Comparison of ENCODE assay signal across 8 cellular contexts in genomic region chr12:76558684-76559276, GRCh38. TPM values are rescaled to one million over a fixed set of nuclear protein-coding genes. Genes with fewer than 3 reads are reported as not detected.
DNase-seq lines count a peak whose midpoint lies in the region; ATAC-seq and TF ChIP-seq lines count a peak whose summit lies in the region.

No MANE protein-coding gene starts in this region.

- peak overlapping the region; percentile 95 for H3K4me3 ChIP-seq in choroid plexus epithelial cell (ENCODE audit: low read depth, low read length)
- H3K4me3 ChIP-seq in liver (ENCODE audit: low read depth in 1 of 3, low read length in 3 of 3): peak overlapping the region; percentile 87 to 99 (median 88)

- TF ChIP-seq RAD21 in liver (IDR thresholded peaks at IDR 0.05): no peak

- no peaks in the 10 kb centered on the region for H3K27me3 ChIP-seq in liver (ENCODE audit: control insufficient read depth in 4 of 4, insufficient read depth in 4 of 4, low read length in 3 of 4)

- under 1% methylated on average over 24 of the region's 24 CpGs for WGBS in liver

- TF ChIP-seq CTCF in choroid plexus epithelial cell (conservative IDR thresholded peaks at IDR 0.05; ENCODE audit: low read depth, low read length) (no peak), liver (IDR thresholded peaks at IDR 0.05; ENCODE audit: low read depth, low read length, missing input control) (no peak)

- peak; percentile 50 for ATAC-seq in HG02973 (IDR thresholded peaks at IDR 0.05; ENCODE audit: unreplicated experiment)

- no peaks in the 10 kb centered on the region for H3K9me3 ChIP-seq in liver (ENCODE audit: control insufficient read depth in 4 of 4, low read length in 3 of 4)

- peak overlapping the region; percentile 90 to 93 for H3K9ac ChIP-seq in liver (ENCODE audit: low read depth in 1 of 2, low read length in 2 of 2)

- peaks cover 4 to 26% (median 23%) of the 10 kb centered on the region in 4 donors for H3K4me1 ChIP-seq in liver (ENCODE audit: control insufficient read depth in 4 of 4, insufficient read depth in 4 of 4, low read length in 3 of 4)

- H3K27ac ChIP-seq in liver (ENCODE audit: low read depth in 1 of 2, low read length in 2 of 2): peak overlapping the region; percentile 98 to 100

- DNase-seq in DMS 273 (lab: John Stamatoyannopoulos, UW; ENCODE audit: unreplicated experiment): peak; percentile 61
- DNase-seq in DMS 273 treated with DMSO at 0.1 percent for 48 hours (lab: John Stamatoyannopoulos, UW): no peak
- DNase-seq in NCI-H2171 (lab: John Stamatoyannopoulos, UW): peak; percentile 16
- peak; percentile 60 to 63 for DNase-seq in activated CD4-positive, alpha-beta T cell treated with anti-CD3 and anti-CD28 coated beads for 24 hours (ENCODE audit: low read depth in 2 of 2)
- DNase-seq in choroid plexus epithelial cell (ENCODE audit: low read depth): peak; percentile 58
- peak; percentile 62 to 73 for DNase-seq in stimulated activated CD4-positive, alpha-beta T cell treated with anti-CD3 and anti-CD28 coated beads, Interleukin-4, amount 100 ng/mL, for 48 hours (ENCODE audit: low read depth in 2 of 2)

- H3K36me3 ChIP-seq in liver (ENCODE audit: control insufficient read depth in 4 of 4, insufficient read depth in 3 of 4, low read depth in 1 of 4, low read length in 3 of 4): no peaks in the 10 kb centered on the region

TF ChIP-seq in liver, 16 proteins besides CTCF, POLR2A, EP300 and RAD21:
- no peak for TF ChIP-seq NR2F2 (IDR thresholded peaks at IDR 0.05)
- TF ChIP-seq ATF3 (IDR thresholded peaks at IDR 0.05): no peak
- TF ChIP-seq EGR1 (IDR thresholded peaks at IDR 0.05; ENCODE audit: low read depth in 2 of 2): no peak
- TF ChIP-seq HNF4A (conservative IDR thresholded peaks at IDR 0.05): no peak
- TF ChIP-seq TAF1 (conservative IDR thresholded peaks at IDR 0.05): no peak
- TF ChIP-seq, protein P1, sequence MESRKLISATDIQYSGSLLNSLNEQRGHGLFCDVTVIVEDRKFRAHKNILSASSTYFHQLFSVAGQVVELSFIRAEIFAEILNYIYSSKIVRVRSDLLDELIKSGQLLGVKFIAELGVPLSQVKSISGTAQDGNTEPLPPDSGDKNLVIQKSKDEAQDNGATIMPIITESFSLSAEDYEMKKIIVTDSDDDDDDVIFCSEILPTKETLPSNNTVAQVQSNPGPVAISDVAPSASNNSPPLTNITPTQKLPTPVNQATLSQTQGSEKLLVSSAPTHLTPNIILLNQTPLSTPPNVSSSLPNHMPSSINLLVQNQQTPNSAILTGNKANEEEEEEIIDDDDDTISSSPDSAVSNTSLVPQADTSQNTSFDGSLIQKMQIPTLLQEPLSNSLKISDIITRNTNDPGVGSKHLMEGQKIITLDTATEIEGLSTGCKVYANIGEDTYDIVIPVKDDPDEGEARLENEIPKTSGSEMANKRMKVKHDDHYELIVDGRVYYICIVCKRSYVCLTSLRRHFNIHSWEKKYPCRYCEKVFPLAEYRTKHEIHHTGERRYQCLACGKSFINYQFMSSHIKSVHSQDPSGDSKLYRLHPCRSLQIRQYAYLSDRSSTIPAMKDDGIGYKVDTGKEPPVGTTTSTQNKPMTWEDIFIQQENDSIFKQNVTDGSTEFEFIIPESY (IDR thresholded peaks at IDR 0.05): no peak
- no peak for TF ChIP-seq GABPA (IDR thresholded peaks at IDR 0.05 in 1 of 2, conservative IDR thresholded peaks at IDR 0.05 in 1 of 2)
- TF ChIP-seq YY1 (IDR thresholded peaks at IDR 0.05): no peak
- TF ChIP-seq FOXA1 (IDR thresholded peaks at IDR 0.05): no peak
- no peak for TF ChIP-seq JUND (IDR thresholded peaks at IDR 0.05)
- TF ChIP-seq FOXA2 (IDR thresholded peaks at IDR 0.05): no peak
- no peak for TF ChIP-seq SP1 (IDR thresholded peaks at IDR 0.05)
- no peak for TF ChIP-seq HNF4G (IDR thresholded peaks at IDR 0.05)
- TF ChIP-seq RXRA (IDR thresholded peaks at IDR 0.05): no peak
- TF ChIP-seq, protein P2, sequence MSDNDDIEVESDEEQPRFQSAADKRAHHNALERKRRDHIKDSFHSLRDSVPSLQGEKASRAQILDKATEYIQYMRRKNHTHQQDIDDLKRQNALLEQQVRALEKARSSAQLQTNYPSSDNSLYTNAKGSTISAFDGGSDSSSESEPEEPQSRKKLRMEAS (IDR thresholded peaks at IDR 0.05): no peak
- TF ChIP-seq, protein P3, sequence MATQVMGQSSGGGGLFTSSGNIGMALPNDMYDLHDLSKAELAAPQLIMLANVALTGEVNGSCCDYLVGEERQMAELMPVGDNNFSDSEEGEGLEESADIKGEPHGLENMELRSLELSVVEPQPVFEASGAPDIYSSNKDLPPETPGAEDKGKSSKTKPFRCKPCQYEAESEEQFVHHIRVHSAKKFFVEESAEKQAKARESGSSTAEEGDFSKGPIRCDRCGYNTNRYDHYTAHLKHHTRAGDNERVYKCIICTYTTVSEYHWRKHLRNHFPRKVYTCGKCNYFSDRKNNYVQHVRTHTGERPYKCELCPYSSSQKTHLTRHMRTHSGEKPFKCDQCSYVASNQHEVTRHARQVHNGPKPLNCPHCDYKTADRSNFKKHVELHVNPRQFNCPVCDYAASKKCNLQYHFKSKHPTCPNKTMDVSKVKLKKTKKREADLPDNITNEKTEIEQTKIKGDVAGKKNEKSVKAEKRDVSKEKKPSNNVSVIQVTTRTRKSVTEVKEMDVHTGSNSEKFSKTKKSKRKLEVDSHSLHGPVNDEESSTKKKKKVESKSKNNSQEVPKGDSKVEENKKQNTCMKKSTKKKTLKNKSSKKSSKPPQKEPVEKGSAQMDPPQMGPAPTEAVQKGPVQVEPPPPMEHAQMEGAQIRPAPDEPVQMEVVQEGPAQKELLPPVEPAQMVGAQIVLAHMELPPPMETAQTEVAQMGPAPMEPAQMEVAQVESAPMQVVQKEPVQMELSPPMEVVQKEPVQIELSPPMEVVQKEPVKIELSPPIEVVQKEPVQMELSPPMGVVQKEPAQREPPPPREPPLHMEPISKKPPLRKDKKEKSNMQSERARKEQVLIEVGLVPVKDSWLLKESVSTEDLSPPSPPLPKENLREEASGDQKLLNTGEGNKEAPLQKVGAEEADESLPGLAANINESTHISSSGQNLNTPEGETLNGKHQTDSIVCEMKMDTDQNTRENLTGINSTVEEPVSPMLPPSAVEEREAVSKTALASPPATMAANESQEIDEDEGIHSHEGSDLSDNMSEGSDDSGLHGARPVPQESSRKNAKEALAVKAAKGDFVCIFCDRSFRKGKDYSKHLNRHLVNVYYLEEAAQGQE (IDR thresholded peaks at IDR 0.05): no peak

RNA-seq across cellular contexts. Expression of gene OSBPL8, which starts 0.8 kb away (rescaled TPM):
- 10 to 100 TPM; 29.3 to 32.5 TPM for total RNA-seq in liver
- 10 to 100 TPM in 1 of 2 donors, 1 to 10 TPM in 1; 6.9 to 16.4 TPM for polyA plus RNA-seq in liver
